ENCODE assay signal across 29 cellular contexts in the genomic region with DNA sequence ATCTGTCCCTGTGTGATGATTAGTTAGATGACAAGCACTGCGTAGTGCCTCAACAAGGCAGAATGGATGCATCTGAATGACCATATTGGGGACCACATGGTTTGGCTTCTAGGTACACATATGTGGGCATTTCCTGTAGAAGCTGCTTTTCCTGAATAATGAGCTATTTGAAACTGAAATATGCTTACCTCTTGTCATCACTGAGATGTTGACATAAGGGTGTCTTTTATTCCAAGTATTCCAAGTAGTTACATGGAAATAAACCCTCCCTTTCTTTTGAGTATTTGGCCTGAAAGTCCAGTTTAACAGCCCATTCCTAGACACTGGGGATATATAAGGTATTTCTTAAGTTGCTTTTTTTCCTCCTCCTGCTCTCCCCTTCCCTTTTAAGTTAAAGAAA.
"Had no signal": no experiment of that assay in that cellular context is flagged by ENCODE, and none has a peak within 500 bp of the region (broad histone marks: within the 10 kb centered on the region; RNA-seq: fewer than 3 reads in every experiment).

No MANE protein-coding gene starts in this region.

- H3K27me3 ChIP-seq: neural progenitor cell, neutrophil, right atrium auricular region, right lobe of liver, stomach, testis, thyroid gland, transverse colon, upper lobe of right lung had no signal

- H3K9ac ChIP-seq: neural progenitor cell, parathyroid adenoma had no signal

- H3K27ac ChIP-seq: lower lobe of right lung, neural progenitor cell, neutrophil, parathyroid adenoma, psoas muscle, right atrium auricular region, right lobe of liver, stomach, testis, thyroid gland, transverse colon, upper lobe of right lung had no signal

- DNase-seq: hippocampal formation; kidney glomerular epithelial cell; left cardiac atrium; lower lobe of right lung; mammary epithelial cell; mesendoderm; naive B cell; natural killer cell; nephron progenitor cell; occipital lobe; psoas muscle; right lobe of liver; stimulated activated CD4-positive, alpha-beta T cell treated with anti-CD3 and anti-CD28 coated beads, Interleukin-12 subunit alpha, Interleukin-12 subunit beta, amount 100 ng/mL, for 4 hours; stimulated activated CD4-positive, alpha-beta T cell treated with anti-CD3 and anti-CD28 coated beads, Interleukin-15, amount 100 ng/mL, for 24 hours; stimulated activated CD4-positive, alpha-beta T cell treated with anti-CD3 and anti-CD28 coated beads, Interleukin-2, amount 100 ng/mL, for 24 hours; stimulated activated CD4-positive, alpha-beta T cell treated with anti-CD3 and anti-CD28 coated beads, Interleukin-4, amount 100 ng/mL, for 1 hour; stimulated activated naive B cell treated with anti-CD40 and anti-IgM and Interleukin-4, amounts not matched to agents 10 μg/mL and 1 μg/mL and 100 μg/mL, for 72 hours; stimulated activated naive CD8-positive, alpha-beta T cell treated with anti-CD3 and anti-CD28 coated beads, Interleukin-15, Interleukin-2, amounts not matched to agents 100 U/mL and 50 U/mL, for 24 hours; stomach; testis; thyroid gland; transverse colon; upper lobe of right lung had no signal

- H3K4me2 ChIP-seq: neural progenitor cell had no signal

- H3K4me1 ChIP-seq: lower lobe of right lung, parathyroid adenoma, psoas muscle, right atrium auricular region, right lobe of liver, stomach, testis, thyroid gland, transverse colon had no signal

- H3K79me2 ChIP-seq: parathyroid adenoma had no signal

- H3K9me3 ChIP-seq: lower lobe of right lung, neutrophil, psoas muscle, right atrium auricular region, right lobe of liver, testis, thyroid gland, transverse colon, upper lobe of right lung had no signal

- H3K36me3 ChIP-seq: lower lobe of right lung, neural progenitor cell, neutrophil, right atrium auricular region, right lobe of liver, stomach, thyroid gland, transverse colon, upper lobe of right lung had no signal

- H3K4me3 ChIP-seq: lower lobe of right lung, neural progenitor cell, psoas muscle, right atrium auricular region, right lobe of liver, stomach, testis, thyroid gland, transverse colon, upper lobe of right lung had no signal

- H2AFZ ChIP-seq: parathyroid adenoma had no signal

- FAIRE-seq: keratinocyte, urothelium cell line had no signal
